In genomic region chr1:244800821-244801220, GRCh38 we compare ENCODE assay signal across 16 cellular contexts. TPM values are rescaled to one million over a fixed set of nuclear protein-coding genes. Genes with fewer than 3 reads are reported as not detected.
DNase-seq lines count a peak whose midpoint lies in the region; ATAC-seq, FAIRE-seq and TF ChIP-seq lines count a peak whose summit lies in the region.
"Had no signal": no experiment of that assay in that cellular context is flagged by ENCODE, and none has a peak within 500 bp of the region (broad histone marks: within the 10 kb centered on the region; RNA-seq: fewer than 3 reads in every experiment).

No MANE protein-coding gene starts in this region.

- intact Hi-C loops in CD8-positive, alpha-beta T cell (cut with DNase I, micrococcal nuclease): loop anchor here (1.0 to 10.0 kb wide), 7 partner anchors 33 to 1204 kb away; partner anchors contain the start of genes COX20 (in 1 of the 2) and HNRNPU (in 1 of the 2)

- peaks cover 4% of the 10 kb centered on the region for H3K27me3 ChIP-seq in CD8-positive, alpha-beta T cell (ENCODE audit: insufficient read depth, low read length)
- H3K27me3 ChIP-seq in SU-DHL-6 (ENCODE audit: low read length): no peaks in the 10 kb centered on the region
- H3K27me3 ChIP-seq: Peyer's patch had no signal

- FAIRE-seq in A549 (lab: Jason Lieb, UNC): no peak
- FAIRE-seq: GM12878 had no signal

- peaks cover 4% of the 10 kb centered on the region for H3K4me1 Mint-ChIP-seq in CD8-positive, alpha-beta T cell (ENCODE audit: low read depth)
- no peaks in the 10 kb centered on the region for H3K4me1 Mint-ChIP-seq in type B pancreatic cell (ENCODE audit: unreplicated experiment)

- H3K4me2 ChIP-seq in A549 (peak overlapping the region; percentile 37), SU-DHL-6 (ENCODE audit: low read depth, low read length, poor library complexity, severe bottlenecking) (peak overlapping the region; percentile 6)

- H3K27ac Mint-ChIP-seq in CD8-positive, alpha-beta T cell: no peak overlapping the region
- no peak overlapping the region for H3K27ac Mint-ChIP-seq in type B pancreatic cell

- no peaks in the 10 kb centered on the region for H3K79me2 ChIP-seq in SU-DHL-6 (ENCODE audit: insufficient read depth, low read length)

- TF ChIP-seq CTCF in A549 (IDR thresholded peaks at IDR 0.05) (no peak), SU-DHL-6 (IDR thresholded peaks at IDR 0.05; ENCODE audit: insufficient read depth, low read length, poor library complexity, severe bottlenecking) (no peak), type B pancreatic cell (conservative IDR thresholded peaks at IDR 0.05) (no peak)
- TF ChIP-seq CTCF in CD8-positive, alpha-beta T cell (IDR thresholded peaks at IDR 0.05): no peak

- no peaks in the 10 kb centered on the region for H4K20me1 ChIP-seq in SU-DHL-6 (ENCODE audit: low read depth, low read length)

- CTCF ChIA-PET in A549 (lab: Yijun Ruan, JAX): interaction anchor here (0.6 to 3.7 kb wide), 23 partner anchors 8 to 352 kb away, joined by 3 to 24 read pairs (median 4); partner anchors contain the start of gene HNRNPU
- CTCF ChIA-PET in CD8-positive, alpha-beta T cell (lab: Charles Lee): interaction anchor here (0.6 to 10.3 kb wide), 37 partner anchors 10 to 272 kb away, joined by 3 to 180 read pairs (median 5); partner anchors contain the start of gene HNRNPU

- H3K4me3 Mint-ChIP-seq in CD8-positive, alpha-beta T cell: no peak overlapping the region
- no peak overlapping the region for H3K4me3 Mint-ChIP-seq in type B pancreatic cell
- H3K4me3 Mint-ChIP-seq: CD4-positive, CD25-positive, alpha-beta regulatory T cell had no signal

- H3K27ac ChIP-seq in A549: no peak overlapping the region
- H3K27ac ChIP-seq in CD8-positive, alpha-beta T cell (ENCODE audit: low read depth, low read length): no peak overlapping the region
- no peak overlapping the region for H3K27ac ChIP-seq in SU-DHL-6 (ENCODE audit: low read depth, low read length)
- H3K27ac ChIP-seq: Peyer's patch, SK-N-MC had no signal

- H3K9ac ChIP-seq in SU-DHL-6 (ENCODE audit: low read length): no peak overlapping the region

- no peaks in the 10 kb centered on the region for H3F3A ChIP-seq in SU-DHL-6 (ENCODE audit: insufficient read depth)

- no peak overlapping the region for H3K4me3 ChIP-seq in A549
- H3K4me3 ChIP-seq in CD8-positive, alpha-beta T cell (ENCODE audit: low read depth, low read length): no peak overlapping the region
- no peak overlapping the region for H3K4me3 ChIP-seq in SU-DHL-6 (ENCODE audit: insufficient read depth, low read length, poor library complexity, severe bottlenecking)
- H3K4me3 ChIP-seq: GM12878, Peyer's patch, SK-N-MC had no signal

- POLR2A ChIA-PET in A549 (lab: Yijun Ruan, JAX): interaction anchor here (1.0 kb wide), 1 partner anchor 34 kb away, joined by 4 read pairs; no protein-coding TSS in a partner anchor
- POLR2A ChIA-PET in CD8-positive, alpha-beta T cell (lab: Charles Lee): interaction anchor here (1.0 to 1.4 kb wide), 5 partner anchors 12 to 1545 kb away, joined by 3 to 4 read pairs (median 3); partner anchors contain the start of gene SDCCAG8

- H3K36me3 Mint-ChIP-seq in CD8-positive, alpha-beta T cell: no peaks in the 10 kb centered on the region
- no peaks in the 10 kb centered on the region for H3K36me3 Mint-ChIP-seq in type B pancreatic cell
- H3K36me3 Mint-ChIP-seq: CD4-positive, CD25-positive, alpha-beta regulatory T cell had no signal

- WGBS in A549 (ENCODE audit: missing lambda C conversion rate): 26% methylated on average over 9 of the region's 9 CpGs

- DNase-seq in A549 (ENCODE audit: low read depth in 1 of 2, low spot score in 1 of 2) (no peak), AG08395 (ENCODE audit: low spot score) (no peak), type B pancreatic cell (ENCODE audit: extremely low spot score, unreplicated experiment) (no peak), NCI-H1417 (lab: John Stamatoyannopoulos, UW) (no peak), cortex of kidney (lab: John Stamatoyannopoulos, UW) (no peak)
- no peak for DNase-seq in CD8-positive, alpha-beta T cell
- DNase-seq: DMS79 treated with DMSO at 0.1 percent for 48 hours, GDM1, NCI-H1417 treated with DMSO at 0.1 percent for 48 hours, NCI-H2171 had no signal

- TF ChIP-seq RAD21 in A549 (conservative IDR thresholded peaks at IDR 0.05 in 1 of 2, IDR thresholded peaks at IDR 0.05 in 1 of 2): no peak

- no peaks in the 10 kb centered on the region for H3K9me2 ChIP-seq in SU-DHL-6 (replicated peaks; ENCODE audit: insufficient read depth, low read length)

- no peak for TF ChIP-seq EP300 in A549 (IDR thresholded peaks at IDR 0.05)

- no peaks in the 10 kb centered on the region for H3K4me1 ChIP-seq in A549
- no peaks in the 10 kb centered on the region for H3K4me1 ChIP-seq in CD8-positive, alpha-beta T cell (ENCODE audit: insufficient read depth, low read length)
- H3K4me1 ChIP-seq: Peyer's patch had no signal

- peaks cover 12% of the 10 kb centered on the region for H3K27me3 Mint-ChIP-seq in CD8-positive, alpha-beta T cell (ENCODE audit: low read depth)
- H3K27me3 Mint-ChIP-seq in type B pancreatic cell: no peaks in the 10 kb centered on the region

- no peak; a peak in 1 of 6 replicates for ATAC-seq in A549
- peak; percentile 11 for ATAC-seq in CD8-positive, alpha-beta T cell
- peak; percentile 12 for ATAC-seq in HG03097 (IDR thresholded peaks at IDR 0.05; ENCODE audit: low FRiP score, unreplicated experiment)

- no peak for TF ChIP-seq POLR2A in A549 (IDR thresholded peaks at IDR 0.05; ENCODE audit: low read length)

- no peak overlapping the region for H2AFZ ChIP-seq in SU-DHL-6 (ENCODE audit: low read depth, low read length, severe bottlenecking)

- H3K9me3 ChIP-seq in A549 (no peaks in the 10 kb centered on the region), SU-DHL-6 (ENCODE audit: insufficient read depth, low read length) (no peaks in the 10 kb centered on the region)
- H3K9me3 ChIP-seq in CD8-positive, alpha-beta T cell (ENCODE audit: low read length): no peaks in the 10 kb centered on the region
- H3K9me3 ChIP-seq: Peyer's patch had no signal

- H3K36me3 ChIP-seq in CD8-positive, alpha-beta T cell (ENCODE audit: insufficient read depth, low read length): no peaks in the 10 kb centered on the region
- no peaks in the 10 kb centered on the region for H3K36me3 ChIP-seq in SU-DHL-6 (ENCODE audit: low read length)
- H3K36me3 ChIP-seq: Peyer's patch had no signal

- H3K9me3 Mint-ChIP-seq in CD8-positive, alpha-beta T cell: no peaks in the 10 kb centered on the region
- no peaks in the 10 kb centered on the region for H3K9me3 Mint-ChIP-seq in type B pancreatic cell

TF ChIP-seq in A549, 52 proteins besides CTCF, POLR2A, EP300 and RAD21 (continues in another document):
- TF ChIP-seq SMC3 (IDR thresholded peaks at IDR 0.05) (no peak), JUNB (IDR thresholded peaks at IDR 0.05) (no peak), E2F6 (IDR thresholded peaks at IDR 0.05; ENCODE audit: borderline replicate concordance, low read depth) (no peak), EHF (CRISPR knock-in tag; IDR thresholded peaks at IDR 0.05) (no peak), MAX (IDR thresholded peaks at IDR 0.05) (no peak), RFX5 (IDR thresholded peaks at IDR 0.05) (no peak), TFCP2L1 (CRISPR knock-in tag; IDR thresholded peaks at IDR 0.05) (no peak), HOXB5 (CRISPR knock-in tag; IDR thresholded peaks at IDR 0.05) (no peak), HEYL (CRISPR knock-in tag; IDR thresholded peaks at IDR 0.05) (no peak), HES2 (IDR thresholded peaks at IDR 0.05) (no peak), GATA3 (IDR thresholded peaks at IDR 0.05; ENCODE audit: borderline replicate concordance) (no peak)
- TF ChIP-seq, protein P1, sequence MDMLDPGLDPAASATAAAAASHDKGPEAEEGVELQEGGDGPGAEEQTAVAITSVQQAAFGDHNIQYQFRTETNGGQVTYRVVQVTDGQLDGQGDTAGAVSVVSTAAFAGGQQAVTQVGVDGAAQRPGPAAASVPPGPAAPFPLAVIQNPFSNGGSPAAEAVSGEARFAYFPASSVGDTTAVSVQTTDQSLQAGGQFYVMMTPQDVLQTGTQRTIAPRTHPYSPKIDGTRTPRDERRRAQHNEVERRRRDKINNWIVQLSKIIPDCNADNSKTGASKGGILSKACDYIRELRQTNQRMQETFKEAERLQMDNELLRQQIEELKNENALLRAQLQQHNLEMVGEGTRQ (IDR thresholded peaks at IDR 0.05): no peak
- TF ChIP-seq, protein P2, sequence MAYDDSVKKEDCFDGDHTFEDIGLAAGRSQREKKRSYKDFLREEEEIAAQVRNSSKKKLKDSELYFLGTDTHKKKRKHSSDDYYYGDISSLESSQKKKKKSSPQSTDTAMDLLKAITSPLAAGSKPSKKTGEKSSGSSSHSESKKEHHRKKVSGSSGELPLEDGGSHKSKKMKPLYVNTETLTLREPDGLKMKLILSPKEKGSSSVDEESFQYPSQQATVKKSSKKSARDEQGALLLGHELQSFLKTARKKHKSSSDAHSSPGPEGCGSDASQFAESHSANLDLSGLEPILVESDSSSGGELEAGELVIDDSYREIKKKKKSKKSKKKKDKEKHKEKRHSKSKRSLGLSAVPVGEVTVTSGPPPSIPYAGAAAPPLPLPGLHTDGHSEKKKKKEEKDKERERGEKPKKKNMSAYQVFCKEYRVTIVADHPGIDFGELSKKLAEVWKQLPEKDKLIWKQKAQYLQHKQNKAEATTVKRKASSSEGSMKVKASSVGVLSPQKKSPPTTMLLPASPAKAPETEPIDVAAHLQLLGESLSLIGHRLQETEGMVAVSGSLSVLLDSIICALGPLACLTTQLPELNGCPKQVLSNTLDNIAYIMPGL (CRISPR knock-in tag; IDR thresholded peaks at IDR 0.05; ENCODE audit: borderline replicate concordance): no peak

RNA-seq across cellular contexts. Expression of gene COX20, which starts 34.6 kb away (rescaled TPM):
- polyA plus RNA-seq in A549 (2011; rRNA removed): 28.1 and 65.4 TPM in 2 replicates
- 12.6 and 14.4 TPM in 2 replicates for polyA plus RNA-seq in A549 (2012; cell fraction: cytosol; rRNA removed)
- 3.5 and 6.2 TPM in 2 replicates for polyA plus RNA-seq in A549 (2012; cell fraction: nucleus; rRNA removed)
- polyA plus RNA-seq in A549 (2017; fragmentation: RNase III; extraction: RNeasy Plus Mini Kit Qiagen cat#74134 plus additional on column Dnase treatment): 64.4 to 78.2 TPM (median 74.6 TPM) in 3 replicates
- polyA minus RNA-seq in A549 (2011; rRNA and poly(A)+ RNA removed): 6.1 and 6.7 TPM in 2 replicates
- total RNA-seq in CD8-positive, alpha-beta T cell: 10 to 100 TPM; 17.4 to 17.7 TPM
- 22.7 TPM in 2 replicates for total RNA-seq in type B pancreatic cell (ENCODE audit: low replicate concordance)

Comparison
In these comparisons a context has a peak if more than half of its experiments do, and no peak if none do; other contexts are left out.
1. ATAC-seq: peak in CD8-positive, alpha-beta T cell (single experiment) and HG03097 (single experiment); none in A549 (0 of 2).